8 cellular contexts compared by ENCODE assay signal in the genomic region with DNA sequence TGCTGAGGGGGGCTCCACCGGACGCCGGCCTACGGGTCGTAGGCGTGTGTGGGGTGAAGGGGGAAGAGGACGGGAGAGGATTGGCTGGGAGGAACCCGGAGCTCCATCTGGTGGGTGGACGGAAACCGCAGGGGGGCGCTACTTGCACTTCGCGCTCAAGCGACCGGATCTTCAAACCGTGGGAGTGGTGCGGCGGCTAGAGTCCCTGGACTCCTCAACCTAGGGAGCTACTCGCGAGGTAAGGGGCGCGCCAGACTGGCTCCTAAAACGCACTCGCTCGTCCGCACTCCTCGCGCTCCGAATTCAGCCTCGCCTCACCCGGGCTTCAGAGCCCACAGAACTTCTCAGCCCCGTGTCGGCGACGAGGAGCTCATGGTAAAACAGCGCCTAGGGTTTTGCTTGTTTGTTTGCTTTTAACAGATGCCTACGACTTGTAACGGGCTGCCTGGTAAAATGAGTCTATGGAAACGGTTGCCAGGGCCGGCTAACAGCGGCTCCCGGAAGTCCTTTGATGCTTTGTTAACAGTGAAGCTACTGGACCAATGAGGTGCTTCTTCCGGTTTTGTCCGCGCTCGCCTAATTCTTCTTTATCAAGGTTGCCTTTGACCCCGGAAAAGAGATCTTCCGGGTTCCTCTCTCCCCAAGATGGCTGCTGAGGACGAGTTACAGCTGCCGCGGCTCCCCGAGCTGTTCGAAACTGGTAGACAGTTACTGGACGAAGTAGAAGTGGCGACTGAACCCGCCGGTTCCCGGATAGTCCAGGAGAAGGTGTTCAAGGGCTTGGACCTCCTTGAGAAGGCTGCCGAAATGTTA. TPM values are rescaled to one million over a fixed set of nuclear protein-coding genes. Genes with fewer than 3 reads are reported as not detected.
DNase-seq lines count a peak whose midpoint lies in the region; ATAC-seq and TF ChIP-seq lines count a peak whose summit lies in the region.

TSS of gene IGBP1 (plus strand) at position 145 of the 813 bp plus-strand sequence. CDS start at position 646, 501 bp downstream.

- H3K27ac ChIP-seq in dorsolateral prefrontal cortex (peak within 1 kb of the TSS in 51 of 59 donors; percentile 29 to 86 (median 67)), right lobe of liver (peak within 1 kb of the TSS in 1 of 3 donors; percentile 44)

- H3K27me3 ChIP-seq in dorsolateral prefrontal cortex = peaks cover 0 to 43% (median 5%) of the 10 kb centered on the region in 45 donors
- H3K27me3 ChIP-seq in right lobe of liver = no peaks in the 10 kb centered on the region

- H3K36me3 ChIP-seq in right lobe of liver = no peaks in the 10 kb centered on the region

- WGBS in right lobe of liver (ENCODE audit: insufficient coverage, low coverage, low lambda C conversion rate, missing lambda C conversion rate) = 26% methylated on average over 9 of the region's 59 CpGs

- no peaks in the 10 kb centered on the region for H3K9me3 ChIP-seq in right lobe of liver

- intact Hi-C loops in dorsolateral prefrontal cortex (cut with DNase I) (loop anchor here (5.0 to 10.0 kb wide), 3 partner anchors 131 to 301 kb away; partner anchors contain the start of genes ARR3 (in 1 of the 2) and P2RY4 (in 1 of the 2)), right lobe of liver (cut with DNase I) (no loop called here)

- peak; percentile 47 for TF ChIP-seq POLR2A in right lobe of liver (IDR thresholded peaks at IDR 0.05)

- H3K4me1 ChIP-seq in right lobe of liver = peaks cover 0 to 6% (median 0%) of the 10 kb centered on the region in 4 donors

- TF ChIP-seq CTCF in dorsolateral prefrontal cortex (IDR thresholded peaks at IDR 0.05 in 54 of 56, conservative IDR thresholded peaks at IDR 0.05 in 2 of 56; ENCODE audit: low read depth in 1 of 56, partially characterized antibody in 56 of 56) (peak; percentile 26 to 78 (median 60)), right lobe of liver (IDR thresholded peaks at IDR 0.05) (peak; percentile 43 to 50 (median 44))

- DNase-seq in CD1c-positive myeloid dendritic cell (ENCODE audit: extremely low spot score) (peak; percentile 87), NCI-H748 (lab: John Stamatoyannopoulos, UW; ENCODE audit: unreplicated experiment) (peak; percentile 94), dorsolateral prefrontal cortex (peak; percentile 64 to 92 (median 84)), right lobe of liver (peak; percentile 67 to 80 (median 79))
- peak; percentile 65 to 69 for DNase-seq in activated CD4-positive, alpha-beta T cell treated with anti-CD3 and anti-CD28 coated beads, Interleukin-2, amount 50 U/mL, for 4 hours
- DNase-seq in stimulated activated CD4-positive, alpha-beta T cell treated with anti-CD3 and anti-CD28 coated beads, Interleukin-4, amount 100 ng/mL, for 4 hours = peak; percentile 49 to 78

- ATAC-seq in GM19372 (IDR thresholded peaks at IDR 0.05; ENCODE audit: low read depth, unreplicated experiment) (peak; percentile 90), HG03558 (IDR thresholded peaks at IDR 0.05; ENCODE audit: extremely low read depth, unreplicated experiment) (peak; percentile 60), right lobe of liver (peak; percentile 95 to 98 (median 96))

- peak within 1 kb of the TSS; percentile 54 to 86 (median 72) for H3K4me3 ChIP-seq in dorsolateral prefrontal cortex
- H3K4me3 ChIP-seq in right lobe of liver = peak within 1 kb of the TSS; percentile 46 to 70 (median 67)

RNA-seq across cellular contexts. Expression of gene IGBP1, which starts in this region (rescaled TPM):
- 10 to 100 TPM; 25.0 to 50.5 (median 38.3) TPM for total RNA-seq in dorsolateral prefrontal cortex
- total RNA-seq in right lobe of liver = 10 to 100 TPM in 5 of 6 experiments, 1 to 10 TPM in 1; 10.0 to 15.4 (median 11.4) TPM

Comparison
In these comparisons a context has a peak if more than half of its experiments do, and no peak if none do; other contexts are left out.
1. intact Hi-C loops: an anchor here in dorsolateral prefrontal cortex (5.0 to 10.0 kb wide); none called in right lobe of liver.